ENCODE assay signal across 8 cellular contexts in genomic region chr7:92461027-92462003, GRCh38. TPM values are rescaled to one million over a fixed set of nuclear protein-coding genes. Genes with fewer than 3 reads are reported as not detected.
DNase-seq lines count a peak whose midpoint lies in the region; ATAC-seq, FAIRE-seq and TF ChIP-seq lines count a peak whose summit lies in the region.

No MANE protein-coding gene starts in this region.

- peaks cover 5% of the 10 kb centered on the region for H3K36me3 ChIP-seq in OCI-LY1 (ENCODE audit: insufficient read depth, low read length)
- H3K36me3 ChIP-seq in right lobe of liver: peaks cover 4 to 21% (median 8%) of the 10 kb centered on the region in 4 donors
- H3K36me3 ChIP-seq in tibial nerve: peaks cover 5 to 67% (median 12%) of the 10 kb centered on the region in 3 donors

- peak overlapping the region; percentile 15 for H3K27ac ChIP-seq in OCI-LY1 (ENCODE audit: low read depth, low read length, poor library complexity, severe bottlenecking)
- H3K27ac ChIP-seq in right lobe of liver: no peak overlapping the region
- no peak overlapping the region for H3K27ac ChIP-seq in tibial nerve

- WGBS in right lobe of liver (ENCODE audit: insufficient coverage, low coverage, low lambda C conversion rate, missing lambda C conversion rate): 51% methylated on average over 8 of the region's 8 CpGs
- WGBS in tibial nerve, 2 donors: 58 to 64% methylated on average over 8 of the region's 8 CpGs

- H3K4me1 ChIP-seq in OCI-LY1 (ENCODE audit: insufficient read depth, low read length, severe bottlenecking) (peaks cover 10% of the 10 kb centered on the region), right lobe of liver (peaks cover 0 to 7% (median 0%) of the 10 kb centered on the region in 4 donors), tibial nerve (no peaks in the 10 kb centered on the region)

- H3K4me2 ChIP-seq in OCI-LY1 (ENCODE audit: low read length): peak overlapping the region; percentile 18; the same call in 1 of the 2 replicates

- no peaks in the 10 kb centered on the region for H3F3A ChIP-seq in OCI-LY1 (ENCODE audit: insufficient read depth, low read length)

- H3K9me3 ChIP-seq in OCI-LY1 (ENCODE audit: low read length) (no peaks in the 10 kb centered on the region), right lobe of liver (no peaks in the 10 kb centered on the region), tibial nerve (no peaks in the 10 kb centered on the region)

- no peaks in the 10 kb centered on the region for H3K9me2 ChIP-seq in OCI-LY1 (ENCODE audit: low read depth, low read length)

- DNase-seq in D721Med (ENCODE audit: insufficient read length, low spot score): peak; percentile 45
- peak; percentile 43 for DNase-seq in GM19239 (ENCODE audit: insufficient read length, low spot score)
- DNase-seq in astrocyte of the spinal cord (ENCODE audit: low read depth, low spot score): peak; percentile 51
- DNase-seq in right lobe of liver: no peak
- no peak for DNase-seq in tibial nerve (ENCODE audit: low spot score in 2 of 2)

- ATAC-seq in HG03521 (IDR thresholded peaks at IDR 0.05; ENCODE audit: unreplicated experiment) (peak; percentile 66), right lobe of liver (peak; percentile 74 to 86 (median 79)), GM18870 (IDR thresholded peaks at IDR 0.05; ENCODE audit: unreplicated experiment) (no peak)

- intact Hi-C loops in right lobe of liver (cut with DNase I): no loop called here

- FAIRE-seq in D721Med (lab: Jason Lieb, UNC): no peak
- peak; percentile 18 for FAIRE-seq in GM19239 (lab: Jason Lieb, UNC)

- TF ChIP-seq POLR2A in right lobe of liver (IDR thresholded peaks at IDR 0.05) (no peak), tibial nerve (IDR thresholded peaks at IDR 0.05) (no peak)

- no peak overlapping the region; the same call in 1 of the 2 replicates for H3K9ac ChIP-seq in OCI-LY1 (ENCODE audit: low read length)

- no peak for TF ChIP-seq EP300 in tibial nerve (IDR thresholded peaks at IDR 0.05)

- TF ChIP-seq CTCF in D721Med (IDR thresholded peaks at IDR 0.05; ENCODE audit: insufficient read depth, missing control alignments) (peak; percentile 53), OCI-LY1 (IDR thresholded peaks at IDR 0.05; ENCODE audit: low read length) (peak; percentile 95), astrocyte of the spinal cord (IDR thresholded peaks at IDR 0.05; ENCODE audit: low read depth, low read length) (peak; percentile 86), right lobe of liver (IDR thresholded peaks at IDR 0.05) (peak; percentile 46 to 83 (median 80)), tibial nerve (IDR thresholded peaks at IDR 0.05) (peak in 4 of 5 experiments; percentile 16 to 57 (median 36))

- in situ Hi-C loops in astrocyte of the spinal cord (cut with HindIII; ENCODE audit: low sequenced_read_pairs): no loop called here

- no peaks in the 10 kb centered on the region for H3K79me2 ChIP-seq in OCI-LY1 (ENCODE audit: insufficient read depth, low read length)

- no peaks in the 10 kb centered on the region for H4K20me1 ChIP-seq in OCI-LY1 (ENCODE audit: insufficient read depth, low read length)

- H3K4me3 ChIP-seq in OCI-LY1 (ENCODE audit: low read depth, low read length, poor library complexity, severe bottlenecking) (no peak overlapping the region), astrocyte of the spinal cord (ENCODE audit: low read depth, low read length) (no peak overlapping the region), right lobe of liver (no peak overlapping the region), tibial nerve (no peak overlapping the region)

- no peaks in the 10 kb centered on the region for H3K27me3 ChIP-seq in OCI-LY1 (ENCODE audit: insufficient read depth, low read length)
- no peaks in the 10 kb centered on the region for H3K27me3 ChIP-seq in right lobe of liver
- no peaks in the 10 kb centered on the region for H3K27me3 ChIP-seq in tibial nerve

- H2AFZ ChIP-seq in OCI-LY1 (ENCODE audit: low read length): peak overlapping the region; percentile 85

RNA-seq across cellular contexts. Expression of gene GATAD1, which starts 14.0 kb away (rescaled TPM):
- total RNA-seq in right lobe of liver (10 to 100 TPM; 11.5 to 16.8 (median 14.0) TPM), tibial nerve (10 to 100 TPM; 46.8 to 91.2 (median 55.9) TPM)

RNA-seq across cellular contexts. Expression of gene ERVW-1, which starts 16.4 kb away (rescaled TPM):
- not detected for total RNA-seq in right lobe of liver
- not detected for total RNA-seq in tibial nerve

Comparison
In these comparisons a context has a peak if more than half of its experiments do, and no peak if none do; other contexts are left out.
1. DNase-seq: peak in D721Med (single experiment), GM19239 (single experiment) and astrocyte of the spinal cord (single experiment); none in right lobe of liver (0 of 3) and tibial nerve (0 of 2).
2. CTCF ChIP-seq: peak in every context shown above with its lines; median percentile 95 in OCI-LY1; 86 in astrocyte of the spinal cord; 80 in right lobe of liver; 53 in D721Med; 36 in tibial nerve.